ENCODE assay signal across 27 cellular contexts in genomic region chr4:3287271-3287971, GRCh38. TPM values are rescaled to one million over a fixed set of nuclear protein-coding genes. Genes with fewer than 3 reads are reported as not detected.
DNase-seq lines count a peak whose midpoint lies in the region; ATAC-seq, FAIRE-seq and TF ChIP-seq lines count a peak whose summit lies in the region.
"Had no signal": no experiment of that assay in that cellular context is flagged by ENCODE, and none has a peak within 500 bp of the region (broad histone marks: within the 10 kb centered on the region; RNA-seq: fewer than 3 reads in every experiment).

No MANE protein-coding gene starts in this region.

- no peaks in the 10 kb centered on the region for H3K36me3 ChIP-seq in kidney (ENCODE audit: control insufficient read depth in 1 of 2, insufficient read depth in 2 of 2, low read length in 2 of 2)
- H3K36me3 ChIP-seq: BE2C, brain microvascular endothelial cell, colonic mucosa, neutrophil, prostate gland, transverse colon had no signal

- intact Hi-C loops in kidney (cut with DNase I) = no loop called here

- FAIRE-seq in kidney (lab: Jason Lieb, UNC) = no peak
- FAIRE-seq: H54, TTC549 had no signal

- no peak overlapping the region for H3K9ac ChIP-seq in kidney (ENCODE audit: low read length in 2 of 2)

- DNase-seq in activated effector memory CD4-positive, alpha-beta T cell treated with anti-CD3 and anti-CD28 coated beads, Interleukin-2, amount 50 U/mL, for 16 hours = peak; percentile 44
- DNase-seq in activated effector memory CD4-positive, alpha-beta T cell treated with Interleukin-2 at 50 U/mL for 16 hours = no peak
- peak; percentile 33 for DNase-seq in activated CD8-positive, alpha-beta memory T cell treated with anti-CD3 and anti-CD28 coated beads, Interleukin-2, amount 10 ng/mL, durations not matched to agents 7 days and 5 days
- DNase-seq in kidney (peak; percentile 41), AG08396 (ENCODE audit: low spot score) (no peak), NOMO-1 treated with DMSO at 0.1 percent for 48 hours (lab: John Stamatoyannopoulos, UW; ENCODE audit: unreplicated experiment) (no peak)
- DNase-seq in stimulated activated CD8-positive, alpha-beta memory T cell treated with anti-CD3 and anti-CD28 coated beads, Interleukin-4, amount 100 ng/mL, for 48 hours = peak; percentile 14
- DNase-seq: activated CD4-positive, CD25-positive, alpha-beta regulatory T cell treated with anti-CD3 and anti-CD28 coated beads, Interleukin-2, amount 50 U/mL, for 72 hours; activated CD8-positive, alpha-beta T cell treated with anti-CD3 and anti-CD28 coated beads, Interleukin-2, amount 10 ng/mL, durations not matched to agents 7 days and 5 days; activated naive CD4-positive, alpha-beta T cell treated with Interleukin-2 at 50 U/mL for 16 hours; activated T-cell treated with anti-CD3 and anti-CD28 coated beads, Interleukin-2, amount 50 U/mL, for 48 hours; BE2C; brain microvascular endothelial cell; foreskin fibroblast; NCI-H1105; NCI-H2029 treated with DMSO at 0.1 percent for 48 hours; NCI-H345; NCI-H774; transverse colon had no signal

- no peak overlapping the region for H3K4me3 ChIP-seq in kidney (ENCODE audit: low read length in 2 of 2)
- H3K4me3 ChIP-seq: colonic mucosa, prostate gland, transverse colon had no signal

- peaks cover 9% of the 10 kb centered on the region for H3K4me1 Mint-ChIP-seq in activated CD8-positive, alpha-beta memory T cell treated with anti-CD3 and anti-CD28 coated beads, Interleukin-2, amount 10 ng/mL, durations not matched to agents 7 days and 5 days

- H3K4me3 Mint-ChIP-seq in activated CD8-positive, alpha-beta memory T cell treated with anti-CD3 and anti-CD28 coated beads, Interleukin-2, amount 10 ng/mL, durations not matched to agents 7 days and 5 days = no peak overlapping the region
- H3K4me3 Mint-ChIP-seq: activated CD8-positive, alpha-beta T cell treated with anti-CD3 and anti-CD28 coated beads, Interleukin-2, amount 10 ng/mL, durations not matched to agents 7 days and 5 days; T-helper 1 cell treated with Interleukin-12 subunit alpha and Interleukin-12 subunit beta and Interleukin-4 antibody, amounts not matched to agents 30 μg/mL and 1 μg/mL, for 36 hours had no signal

- ATAC-seq in activated CD8-positive, alpha-beta memory T cell treated with anti-CD3 and anti-CD28 coated beads, Interleukin-2, amount 10 ng/mL, durations not matched to agents 7 days and 5 days = no peak
- no peak for ATAC-seq in HG03565 (IDR thresholded peaks at IDR 0.05; ENCODE audit: unreplicated experiment)
- ATAC-seq: activated CD8-positive, alpha-beta T cell treated with anti-CD3 and anti-CD28 coated beads, Interleukin-2, amount 10 ng/mL, durations not matched to agents 7 days and 5 days; esophagus mucosa had no signal

- CTCF ChIA-PET in activated CD8-positive, alpha-beta memory T cell treated with anti-CD3 and anti-CD28 coated beads, Interleukin-2, amount 10 ng/mL, durations not matched to agents 7 days and 5 days (lab: Charles Lee) = no interaction called here

- peaks cover 43% of the 10 kb centered on the region for H3K27me3 Mint-ChIP-seq in activated CD8-positive, alpha-beta memory T cell treated with anti-CD3 and anti-CD28 coated beads, Interleukin-2, amount 10 ng/mL, durations not matched to agents 7 days and 5 days

- no peaks in the 10 kb centered on the region for H3K9me3 ChIP-seq in kidney (ENCODE audit: control insufficient read depth in 1 of 2, low read length in 2 of 2)
- H3K9me3 ChIP-seq: BE2C, colonic mucosa, neutrophil, prostate gland, transverse colon had no signal

- no peaks in the 10 kb centered on the region for H3K36me3 Mint-ChIP-seq in activated CD8-positive, alpha-beta memory T cell treated with anti-CD3 and anti-CD28 coated beads, Interleukin-2, amount 10 ng/mL, durations not matched to agents 7 days and 5 days

- TF ChIP-seq CTCF in kidney (IDR thresholded peaks at IDR 0.05; ENCODE audit: borderline replicate concordance, extremely low read depth, insufficient read depth) = no peak

- no peak overlapping the region for H3K27ac ChIP-seq in kidney (ENCODE audit: low read depth in 2 of 2, low read length in 2 of 2)
- H3K27ac ChIP-seq: brain microvascular endothelial cell, colonic mucosa, neutrophil, prostate gland, transverse colon had no signal

- H3K27ac Mint-ChIP-seq in activated CD8-positive, alpha-beta memory T cell treated with anti-CD3 and anti-CD28 coated beads, Interleukin-2, amount 10 ng/mL, durations not matched to agents 7 days and 5 days = no peak overlapping the region
- H3K27ac Mint-ChIP-seq: activated CD8-positive, alpha-beta T cell treated with anti-CD3 and anti-CD28 coated beads, Interleukin-2, amount 10 ng/mL, durations not matched to agents 7 days and 5 days; T-helper 1 cell treated with Interleukin-12 subunit alpha and Interleukin-12 subunit beta and Interleukin-4 antibody, amounts not matched to agents 30 μg/mL and 1 μg/mL, for 36 hours had no signal

- peaks cover 0 to 5% of the 10 kb centered on the region in 2 donors for H3K4me1 ChIP-seq in kidney (ENCODE audit: control insufficient read depth in 1 of 2, insufficient read depth in 1 of 2, low read depth in 1 of 2, low read length in 2 of 2)
- H3K4me1 ChIP-seq: BE2C, prostate gland had no signal

- no peaks in the 10 kb centered on the region for H3K9me3 Mint-ChIP-seq in activated CD8-positive, alpha-beta memory T cell treated with anti-CD3 and anti-CD28 coated beads, Interleukin-2, amount 10 ng/mL, durations not matched to agents 7 days and 5 days (ENCODE audit: low read depth)
- H3K9me3 Mint-ChIP-seq: T-helper 1 cell treated with Interleukin-12 subunit alpha and Interleukin-12 subunit beta and Interleukin-4 antibody, amounts not matched to agents 30 μg/mL and 1 μg/mL, for 36 hours had no signal

RNA-seq across cellular contexts. Expression of gene RGS12, which starts 5.4 kb away (rescaled TPM):
- 1 to 10 TPM; 2.1 to 5.0 TPM for total RNA-seq in activated CD8-positive, alpha-beta memory T cell treated with anti-CD3 and anti-CD28 coated beads, Interleukin-2, amount 10 ng/mL, durations not matched to agents 7 days and 5 days
- total RNA-seq in kidney = 35.5 TPM
- polyA plus RNA-seq in kidney (ENCODE audit: insufficient read depth, low read depth, low replicate concordance) = 18.0 TPM

RNA-seq across cellular contexts. Expression of gene MSANTD1, which starts 38.5 kb away (rescaled TPM):
- total RNA-seq in activated CD8-positive, alpha-beta memory T cell treated with anti-CD3 and anti-CD28 coated beads, Interleukin-2, amount 10 ng/mL, durations not matched to agents 7 days and 5 days = under 1 TPM; 0.73 to 0.82 TPM
- 0.91 TPM for total RNA-seq in kidney
- not detected for polyA plus RNA-seq in kidney (ENCODE audit: insufficient read depth, low read depth, low replicate concordance)

Comparison
In these comparisons a context has a peak if more than half of its experiments do, and no peak if none do; other contexts are left out.
1. DNase-seq: peak in activated effector memory CD4-positive, alpha-beta T cell treated with anti-CD3 and anti-CD28 coated beads, Interleukin-2, amount 50 U/mL, for 16 hours (single experiment), activated CD8-positive, alpha-beta memory T cell treated with anti-CD3 and anti-CD28 coated beads, Interleukin-2, amount 10 ng/mL, durations not matched to agents 7 days and 5 days (single experiment), kidney (single experiment) and stimulated activated CD8-positive, alpha-beta memory T cell treated with anti-CD3 and anti-CD28 coated beads, Interleukin-4, amount 100 ng/mL, for 48 hours (single experiment); none in activated effector memory CD4-positive, alpha-beta T cell treated with Interleukin-2 at 50 U/mL for 16 hours (single experiment), AG08396 (single experiment) and NOMO-1 treated with DMSO at 0.1 percent for 48 hours (single experiment).